In genomic region chr5:121299153-121299552, GRCh38 we compare ENCODE assay signal across 7 cellular contexts.
"Had no signal": no experiment of that assay in that cellular context is flagged by ENCODE, and none has a peak within 500 bp of the region (broad histone marks: within the 10 kb centered on the region; RNA-seq: fewer than 3 reads in every experiment).

No MANE protein-coding gene starts in this region.

- DNase-seq: GOT3, H7, HFFc6, IMR-90 had no signal

- ATAC-seq: HCT116, K562 had no signal

- H3K4me3 ChIP-seq: HAP-1, K562 had no signal

- H3K9me3 ChIP-seq: HAP-1 had no signal

- H3K36me3 ChIP-seq: HAP-1 had no signal

- H3K4me1 ChIP-seq: HAP-1 had no signal

- H3K4me3 Mint-ChIP-seq: HFFc6 had no signal

- H3K27ac Mint-ChIP-seq: HFFc6 had no signal
